ENCODE assay signal across 15 cellular contexts in the genomic region with DNA sequence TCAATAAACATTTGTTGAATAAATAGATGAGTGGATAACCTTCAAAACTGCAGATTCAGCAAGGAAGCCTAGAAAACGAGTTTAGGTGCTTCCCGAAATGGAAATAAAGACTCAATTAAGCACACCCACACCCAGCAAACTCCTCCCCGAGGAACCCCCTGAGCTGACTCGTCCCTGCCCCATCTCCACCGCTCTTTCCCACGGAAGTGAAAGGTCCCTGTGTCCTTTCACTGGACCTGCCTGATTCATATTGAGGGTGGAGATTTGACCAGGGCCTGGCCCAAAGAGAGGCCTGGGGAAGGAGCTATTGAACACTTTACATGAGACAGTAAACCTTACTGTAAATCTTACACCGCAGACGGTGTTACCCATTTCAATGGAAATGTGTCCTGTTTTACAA.
DNase-seq lines count a peak whose midpoint lies in the region; ATAC-seq and TF ChIP-seq lines count a peak whose summit lies in the region.
"Had no signal": no experiment of that assay in that cellular context is flagged by ENCODE, and none has a peak within 500 bp of the region (broad histone marks: within the 10 kb centered on the region; RNA-seq: fewer than 3 reads in every experiment).

No MANE protein-coding gene starts in this region.

- H3K4me1 ChIP-seq in spleen = no peaks in the 10 kb centered on the region
- H3K4me1 ChIP-seq: BLaER1, HAP-1 had no signal

- H3K36me3 Mint-ChIP-seq in activated naive CD4-positive, alpha-beta T cell treated with anti-CD3 and anti-CD28 coated beads, Interleukin-2, amount 10 ng/mL, durations not matched to agents 7 days and 5 days = no peaks in the 10 kb centered on the region
- H3K36me3 Mint-ChIP-seq in WTC11 = no peaks in the 10 kb centered on the region
- H3K36me3 Mint-ChIP-seq: CD8-positive, alpha-beta memory T cell had no signal

- H3K36me3 ChIP-seq in spleen = no peaks in the 10 kb centered on the region
- H3K36me3 ChIP-seq: BLaER1, HAP-1 had no signal

- no peak overlapping the region for H3K4me3 ChIP-seq in spleen
- H3K4me3 ChIP-seq: BLaER1, HAP-1 had no signal

- peaks cover 5% of the 10 kb centered on the region for H3K27me3 Mint-ChIP-seq in activated naive CD4-positive, alpha-beta T cell treated with anti-CD3 and anti-CD28 coated beads, Interleukin-2, amount 10 ng/mL, durations not matched to agents 7 days and 5 days
- H3K27me3 Mint-ChIP-seq in WTC11 (ENCODE audit: low read depth) = no peaks in the 10 kb centered on the region

- WGBS in spleen, 5 donors = 76 to 84% (median 78%) methylated on average over 8 of the region's 8 CpGs

- POLR2A ChIA-PET in WTC11 (lab: Charles Lee) = no interaction called here

- H3K4me3 Mint-ChIP-seq in activated naive CD4-positive, alpha-beta T cell treated with anti-CD3 and anti-CD28 coated beads, Interleukin-2, amount 10 ng/mL, durations not matched to agents 7 days and 5 days = no peak overlapping the region
- H3K4me3 Mint-ChIP-seq in WTC11 = no peak overlapping the region
- H3K4me3 Mint-ChIP-seq: CD8-positive, alpha-beta memory T cell had no signal

- peaks cover 7% of the 10 kb centered on the region for H3K9me3 Mint-ChIP-seq in activated naive CD4-positive, alpha-beta T cell treated with anti-CD3 and anti-CD28 coated beads, Interleukin-2, amount 10 ng/mL, durations not matched to agents 7 days and 5 days
- H3K9me3 Mint-ChIP-seq in WTC11 = no peaks in the 10 kb centered on the region

- CTCF ChIA-PET in activated naive CD4-positive, alpha-beta T cell treated with anti-CD3 and anti-CD28 coated beads, Interleukin-2, amount 10 ng/mL, durations not matched to agents 7 days and 5 days (lab: Charles Lee) = no interaction called here
- CTCF ChIA-PET in WTC11 (lab: Charles Lee) = interaction anchor here (0.8 to 1.3 kb wide), 3 partner anchors 33 to 187 kb away, joined by 3 read pairs; no protein-coding TSS in a partner anchor

- intact Hi-C loops in spleen (cut with DNase I; ENCODE audit: low total_unique reads) = no loop called here

- no peak for TF ChIP-seq POLR2A in spleen (IDR thresholded peaks at IDR 0.05)

- no peak overlapping the region for H3K27ac Mint-ChIP-seq in activated naive CD4-positive, alpha-beta T cell treated with anti-CD3 and anti-CD28 coated beads, Interleukin-2, amount 10 ng/mL, durations not matched to agents 7 days and 5 days
- H3K27ac Mint-ChIP-seq in WTC11 = no peak overlapping the region
- H3K27ac Mint-ChIP-seq: CD8-positive, alpha-beta memory T cell had no signal

- peaks cover 0 to 13% (median 3%) of the 10 kb centered on the region in 8 donors for H3K9me3 ChIP-seq in spleen
- H3K9me3 ChIP-seq: HAP-1 had no signal

- TF ChIP-seq CTCF in WTC11 (IDR thresholded peaks at IDR 0.05) = no peak
- TF ChIP-seq CTCF in spleen (IDR thresholded peaks at IDR 0.05 in 8 of 11, conservative IDR thresholded peaks at IDR 0.05 in 3 of 11) = no peak

- no peaks in the 10 kb centered on the region for H3K4me1 Mint-ChIP-seq in activated naive CD4-positive, alpha-beta T cell treated with anti-CD3 and anti-CD28 coated beads, Interleukin-2, amount 10 ng/mL, durations not matched to agents 7 days and 5 days
- H3K4me1 Mint-ChIP-seq in WTC11 = peaks cover 6% of the 10 kb centered on the region; the same call in 1 of the 2 replicates
- H3K4me1 Mint-ChIP-seq: CD8-positive, alpha-beta memory T cell had no signal

- ATAC-seq in WTC11 (no peak), left lobe of liver (no peak)

- peak; percentile 3 for DNase-seq in activated naive CD4-positive, alpha-beta T cell treated with anti-CD3 and anti-CD28 coated beads, Interleukin-2, amount 10 ng/mL, durations not matched to agents 7 days and 5 days
- no peak for DNase-seq in activated naive CD4-positive, alpha-beta T cell treated with anti-CD3 and anti-CD28 coated beads, Interleukin-2, amount 50 U/mL, for 16 hours
- DNase-seq in WTC11 (ENCODE audit: low spot score) = peak; percentile 1
- peak; percentile 19 for DNase-seq in left lobe of liver (ENCODE audit: low spot score)
- peak; percentile 8 for DNase-seq in spleen
- DNase-seq in COR-L47 (lab: John Stamatoyannopoulos, UW) = no peak
- no peak for DNase-seq in ureter (ENCODE audit: low spot score)
- DNase-seq: 8988T; AML-193; CD8-positive, alpha-beta memory T cell; DMS53; GF-D8; GOT3 had no signal

- H3K27me3 ChIP-seq in spleen (replicated peaks in 1 of 7) = peaks cover 0 to 30% (median 0%) of the 10 kb centered on the region in 7 donors
- H3K27me3 ChIP-seq: BLaER1 had no signal

- no peak overlapping the region for H3K27ac ChIP-seq in spleen
- H3K27ac ChIP-seq: BLaER1 had no signal

TF ChIP-seq in WTC11, 78 proteins besides CTCF, POLR2A, EP300 and RAD21:
- TF ChIP-seq, protein P1, sequence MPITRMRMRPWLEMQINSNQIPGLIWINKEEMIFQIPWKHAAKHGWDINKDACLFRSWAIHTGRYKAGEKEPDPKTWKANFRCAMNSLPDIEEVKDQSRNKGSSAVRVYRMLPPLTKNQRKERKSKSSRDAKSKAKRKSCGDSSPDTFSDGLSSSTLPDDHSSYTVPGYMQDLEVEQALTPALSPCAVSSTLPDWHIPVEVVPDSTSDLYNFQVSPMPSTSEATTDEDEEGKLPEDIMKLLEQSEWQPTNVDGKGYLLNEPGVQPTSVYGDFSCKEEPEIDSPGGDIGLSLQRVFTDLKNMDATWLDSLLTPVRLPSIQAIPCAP (CRISPR knock-in tag; IDR thresholded peaks at IDR 0.05) = no peak
- TF ChIP-seq ZNF263 (CRISPR knock-in tag; IDR thresholded peaks at IDR 0.05; ENCODE audit: low read depth) = no peak
- no peak for TF ChIP-seq ZNF416 (CRISPR knock-in tag; IDR thresholded peaks at IDR 0.05)
- TF ChIP-seq FOXJ3 (CRISPR knock-in tag; IDR thresholded peaks at IDR 0.05; ENCODE audit: borderline replicate concordance) = no peak
- TF ChIP-seq, protein P2, sequence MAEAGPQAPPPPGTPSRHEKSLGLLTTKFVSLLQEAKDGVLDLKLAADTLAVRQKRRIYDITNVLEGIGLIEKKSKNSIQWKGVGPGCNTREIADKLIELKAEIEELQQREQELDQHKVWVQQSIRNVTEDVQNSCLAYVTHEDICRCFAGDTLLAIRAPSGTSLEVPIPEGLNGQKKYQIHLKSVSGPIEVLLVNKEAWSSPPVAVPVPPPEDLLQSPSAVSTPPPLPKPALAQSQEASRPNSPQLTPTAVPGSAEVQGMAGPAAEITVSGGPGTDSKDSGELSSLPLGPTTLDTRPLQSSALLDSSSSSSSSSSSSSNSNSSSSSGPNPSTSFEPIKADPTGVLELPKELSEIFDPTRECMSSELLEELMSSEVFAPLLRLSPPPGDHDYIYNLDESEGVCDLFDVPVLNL (CRISPR knock-in tag; IDR thresholded peaks at IDR 0.05; ENCODE audit: borderline replicate concordance, low read depth) = no peak
- TF ChIP-seq NR2C2 (CRISPR knock-in tag; IDR thresholded peaks at IDR 0.05) = no peak
- TF ChIP-seq TEAD4 (CRISPR knock-in tag; IDR thresholded peaks at IDR 0.05) = no peak
- TF ChIP-seq EMX1 (CRISPR knock-in tag; IDR thresholded peaks at IDR 0.05) = no peak
- TF ChIP-seq IRF2 (CRISPR knock-in tag; IDR thresholded peaks at IDR 0.05; ENCODE audit: borderline replicate concordance, low read depth) = no peak
- TF ChIP-seq JUN (CRISPR knock-in tag; IDR thresholded peaks at IDR 0.05) = no peak
- no peak for TF ChIP-seq ZNF317 (CRISPR knock-in tag; IDR thresholded peaks at IDR 0.05; ENCODE audit: borderline replicate concordance, low read depth)
- no peak for TF ChIP-seq FOXP1 (CRISPR knock-in tag; IDR thresholded peaks at IDR 0.05; ENCODE audit: borderline replicate concordance)
- TF ChIP-seq, protein P3, sequence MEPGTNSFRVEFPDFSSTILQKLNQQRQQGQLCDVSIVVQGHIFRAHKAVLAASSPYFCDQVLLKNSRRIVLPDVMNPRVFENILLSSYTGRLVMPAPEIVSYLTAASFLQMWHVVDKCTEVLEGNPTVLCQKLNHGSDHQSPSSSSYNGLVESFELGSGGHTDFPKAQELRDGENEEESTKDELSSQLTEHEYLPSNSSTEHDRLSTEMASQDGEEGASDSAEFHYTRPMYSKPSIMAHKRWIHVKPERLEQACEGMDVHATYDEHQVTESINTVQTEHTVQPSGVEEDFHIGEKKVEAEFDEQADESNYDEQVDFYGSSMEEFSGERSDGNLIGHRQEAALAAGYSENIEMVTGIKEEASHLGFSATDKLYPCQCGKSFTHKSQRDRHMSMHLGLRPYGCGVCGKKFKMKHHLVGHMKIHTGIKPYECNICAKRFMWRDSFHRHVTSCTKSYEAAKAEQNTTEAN (CRISPR knock-in tag; IDR thresholded peaks at IDR 0.05) = no peak

Comparison
In these comparisons a context has a peak if more than half of its experiments do, and no peak if none do; other contexts are left out.
1. DNase-seq: peak in activated naive CD4-positive, alpha-beta T cell treated with anti-CD3 and anti-CD28 coated beads, Interleukin-2, amount 10 ng/mL, durations not matched to agents 7 days and 5 days (single experiment), WTC11 (single experiment), left lobe of liver (single experiment) and spleen (single experiment); none in activated naive CD4-positive, alpha-beta T cell treated with anti-CD3 and anti-CD28 coated beads, Interleukin-2, amount 50 U/mL, for 16 hours (single experiment), COR-L47 (single experiment) and ureter (single experiment).